Comparison of ENCODE assay signal across 7 cellular contexts in genomic region chr3:195966563-195967386, GRCh38. TPM values are rescaled to one million over a fixed set of nuclear protein-coding genes. Genes with fewer than 3 reads are reported as not detected.
DNase-seq lines count a peak whose midpoint lies in the region; ATAC-seq, FAIRE-seq and TF ChIP-seq lines count a peak whose summit lies in the region.
"Not testable (repeated sequence)": the region's sequence is repeated elsewhere in the genome, so short reads cannot be mapped to it uniquely, and the experiment has no call there.

No MANE protein-coding gene starts in this region.

- peaks cover 18% of the 10 kb centered on the region for H3K9me3 ChIP-seq in BLaER1
- not testable (repeated sequence) for H3K9me3 ChIP-seq in keratinocyte (ENCODE audit: control insufficient read depth, low read depth, low read length); left lung; mucosa of rectum (ENCODE audit: control insufficient read depth in 2 of 2, low read length in 2 of 2)

- H3K36me3 Mint-ChIP-seq in activated T-helper 17 cell treated with anti-CD3 and anti-CD28 coated beads, Interleukin-2, amount 50 U/mL, for 72 hours (ENCODE audit: low read depth): peaks cover 72% of the 10 kb centered on the region

- not testable (repeated sequence) for H3K9me3 Mint-ChIP-seq in activated T-helper 17 cell treated with anti-CD3 and anti-CD28 coated beads, Interleukin-2, amount 50 U/mL, for 72 hours

- H3K79me2 ChIP-seq in keratinocyte (ENCODE audit: control insufficient read depth, insufficient read depth, low read length): not testable (repeated sequence)

- not testable (repeated sequence) for H3K4me3 ChIP-seq in BLaER1; epithelial cell of esophagus (ENCODE audit: low read length); keratinocyte (ENCODE audit: control insufficient read depth in 2 of 3, extremely low read depth in 1 of 3, insufficient read depth in 2 of 3, low read depth in 1 of 3, low read length in 3 of 3); left lung; mucosa of rectum (ENCODE audit: low read length in 2 of 2)

- not testable (repeated sequence) for H3K4me3 Mint-ChIP-seq in activated T-helper 17 cell treated with anti-CD3 and anti-CD28 coated beads, Interleukin-2, amount 50 U/mL, for 72 hours

- H3K4me1 ChIP-seq in BLaER1: peaks cover 16% of the 10 kb centered on the region
- H3K4me1 ChIP-seq in keratinocyte (ENCODE audit: control insufficient read depth, extremely low read depth, insufficient read depth, low read length); left lung: not testable (repeated sequence)
- peaks cover 10% of the 10 kb centered on the region in 2 donors for H3K4me1 ChIP-seq in mucosa of rectum (ENCODE audit: control insufficient read depth in 2 of 2, insufficient read depth in 2 of 2, low read length in 2 of 2)

- peak overlapping the region; percentile 56 for H3K4me2 ChIP-seq in BLaER1
- not testable (repeated sequence) for H3K4me2 ChIP-seq in keratinocyte (ENCODE audit: control insufficient read depth, extremely low read depth, insufficient read depth, low read depth, low read length)

- H3K36me3 ChIP-seq in BLaER1: peaks cover 60% of the 10 kb centered on the region
- H3K36me3 ChIP-seq in keratinocyte (ENCODE audit: control insufficient read depth in 2 of 2, extremely low read depth in 1 of 2, insufficient read depth in 2 of 2, low read length in 2 of 2): peaks cover 3 to 11% of the 10 kb centered on the region in 2 experiments
- peaks cover 0 to 78% of the 10 kb centered on the region in 2 donors for H3K36me3 ChIP-seq in left lung
- peaks cover 34 to 38% of the 10 kb centered on the region in 2 donors for H3K36me3 ChIP-seq in mucosa of rectum (ENCODE audit: control insufficient read depth in 2 of 2, insufficient read depth in 2 of 2, low read length in 2 of 2)

- not testable (repeated sequence) for H3K9ac ChIP-seq in BLaER1; keratinocyte (ENCODE audit: control insufficient read depth, extremely low read depth, insufficient read depth, low read length); mucosa of rectum (ENCODE audit: low read depth in 1 of 2, low read length in 2 of 2)

- not testable (repeated sequence) for H3K9me1 ChIP-seq in keratinocyte (ENCODE audit: control insufficient read depth, extremely low read depth, insufficient read depth, low read length)

- not testable (repeated sequence) for H3K27me3 ChIP-seq in BLaER1; keratinocyte (ENCODE audit: control insufficient read depth, extremely low read depth, insufficient read depth, low read length); left lung; mucosa of rectum (ENCODE audit: control insufficient read depth in 2 of 2, insufficient read depth in 2 of 2, low read length in 2 of 2)

- not testable (repeated sequence) for H2AFZ ChIP-seq in keratinocyte (ENCODE audit: control insufficient read depth, low read length)

- not testable (repeated sequence) for FAIRE-seq in keratinocyte (lab: Jason Lieb, UNC)

- DNase-seq in epithelial cell of esophagus (ENCODE audit: low read depth) (peak; percentile 65), keratinocyte (ENCODE audit: low read depth, low spot score) (peak; percentile 23)
- not testable (repeated sequence) for DNase-seq in left lung; sciatic nerve (ENCODE audit: low spot score)

- not testable (repeated sequence) for H3K27ac ChIP-seq in BLaER1; keratinocyte (ENCODE audit: control insufficient read depth, insufficient read depth, low read length); left lung
- peak overlapping the region; percentile 68 to 71 for H3K27ac ChIP-seq in mucosa of rectum (ENCODE audit: low read depth in 2 of 2, low read length in 2 of 2)

- H4K20me1 ChIP-seq in BLaER1; keratinocyte (ENCODE audit: control insufficient read depth, extremely low read depth, insufficient read depth, low read length): not testable (repeated sequence)

- not testable (repeated sequence) for TF ChIP-seq CTCF in epithelial cell of esophagus (IDR thresholded peaks at IDR 0.05; ENCODE audit: insufficient read depth, low read depth, low read length, missing control alignments); keratinocyte (optimal IDR thresholded peaks at IDR 0.05 in 1 of 3, IDR thresholded peaks at IDR 0.05 in 1 of 3, conservative IDR thresholded peaks at IDR 0.05 in 1 of 3; ENCODE audit: extremely low read depth in 1 of 3, insufficient read depth in 2 of 3, low read length in 3 of 3); left lung (IDR thresholded peaks at IDR 0.05)

- not testable (repeated sequence) for H3K27me3 Mint-ChIP-seq in activated T-helper 17 cell treated with anti-CD3 and anti-CD28 coated beads, Interleukin-2, amount 50 U/mL, for 72 hours

- intact Hi-C loops in left lung (cut with DNase I); sciatic nerve (cut with DNase I): not testable (repeated sequence)

- dilution Hi-C loops in keratinocyte (cut with MboI; ENCODE audit: extremely low pct_ligation_motif_present, low sequenced_read_pairs): not testable (repeated sequence)

- H3K4me1 Mint-ChIP-seq in activated T-helper 17 cell treated with anti-CD3 and anti-CD28 coated beads, Interleukin-2, amount 50 U/mL, for 72 hours: not testable (repeated sequence)

- peak; percentile 31 for ATAC-seq in activated T-helper 17 cell treated with anti-CD3 and anti-CD28 coated beads, Interleukin-2, amount 50 U/mL, for 72 hours (replicated peaks)
- peak; percentile 39 for ATAC-seq in left lung
- peak; percentile 45 for ATAC-seq in sciatic nerve

- not testable (repeated sequence) for H3K27ac Mint-ChIP-seq in activated T-helper 17 cell treated with anti-CD3 and anti-CD28 coated beads, Interleukin-2, amount 50 U/mL, for 72 hours

RNA-seq across cellular contexts. Expression of gene TNK2, which starts 58.4 kb away (rescaled TPM):
- total RNA-seq in activated T-helper 17 cell treated with anti-CD3 and anti-CD28 coated beads, Interleukin-2, amount 50 U/mL, for 72 hours: 10 to 100 TPM; 56.5 to 67.7 TPM
- 10.6 to 21.4 TPM (median 15.8 TPM) in 3 replicates for polyA plus RNA-seq in keratinocyte
- polyA plus RNA-seq in keratinocyte (2011; ENCODE audit: low read depth): 17.1 TPM
- 4.4 and 10.0 TPM in 2 replicates for polyA plus RNA-seq in keratinocyte (2011; cell fraction: cytosol; rRNA removed)
- polyA plus RNA-seq in keratinocyte (2011; cell fraction: nucleus; rRNA removed): 56.7 and 70.6 TPM in 2 replicates
- 23.7 and 30.5 TPM in 2 replicates for polyA plus RNA-seq in keratinocyte (2012; ENCODE audit: low replicate concordance)
- 24.1 to 62.9 TPM (median 26.8 TPM) in 3 replicates for polyA minus RNA-seq in keratinocyte
- 24.0 TPM for polyA minus RNA-seq in keratinocyte (2011; cell fraction: cytosol; rRNA and poly(A)+ RNA removed)
- 27.1 and 33.3 TPM in 2 replicates for polyA minus RNA-seq in keratinocyte (2011; cell fraction: nucleus; rRNA and poly(A)+ RNA removed)
- 10 to 100 TPM; 51.9 to 58.7 TPM for total RNA-seq in left lung
- 72.0 TPM for total RNA-seq in sciatic nerve
